In genomic region chr9:110626109-110626829, GRCh38 we compare ENCODE assay signal across 1 cellular context.
TF ChIP-seq lines count a peak whose summit lies in the region.

No MANE protein-coding gene starts in this region.

TF ChIP-seq in GM23338, 12 proteins besides CTCF, POLR2A, EP300 and RAD21 (continued from another document):
- TF ChIP-seq, protein P1, sequence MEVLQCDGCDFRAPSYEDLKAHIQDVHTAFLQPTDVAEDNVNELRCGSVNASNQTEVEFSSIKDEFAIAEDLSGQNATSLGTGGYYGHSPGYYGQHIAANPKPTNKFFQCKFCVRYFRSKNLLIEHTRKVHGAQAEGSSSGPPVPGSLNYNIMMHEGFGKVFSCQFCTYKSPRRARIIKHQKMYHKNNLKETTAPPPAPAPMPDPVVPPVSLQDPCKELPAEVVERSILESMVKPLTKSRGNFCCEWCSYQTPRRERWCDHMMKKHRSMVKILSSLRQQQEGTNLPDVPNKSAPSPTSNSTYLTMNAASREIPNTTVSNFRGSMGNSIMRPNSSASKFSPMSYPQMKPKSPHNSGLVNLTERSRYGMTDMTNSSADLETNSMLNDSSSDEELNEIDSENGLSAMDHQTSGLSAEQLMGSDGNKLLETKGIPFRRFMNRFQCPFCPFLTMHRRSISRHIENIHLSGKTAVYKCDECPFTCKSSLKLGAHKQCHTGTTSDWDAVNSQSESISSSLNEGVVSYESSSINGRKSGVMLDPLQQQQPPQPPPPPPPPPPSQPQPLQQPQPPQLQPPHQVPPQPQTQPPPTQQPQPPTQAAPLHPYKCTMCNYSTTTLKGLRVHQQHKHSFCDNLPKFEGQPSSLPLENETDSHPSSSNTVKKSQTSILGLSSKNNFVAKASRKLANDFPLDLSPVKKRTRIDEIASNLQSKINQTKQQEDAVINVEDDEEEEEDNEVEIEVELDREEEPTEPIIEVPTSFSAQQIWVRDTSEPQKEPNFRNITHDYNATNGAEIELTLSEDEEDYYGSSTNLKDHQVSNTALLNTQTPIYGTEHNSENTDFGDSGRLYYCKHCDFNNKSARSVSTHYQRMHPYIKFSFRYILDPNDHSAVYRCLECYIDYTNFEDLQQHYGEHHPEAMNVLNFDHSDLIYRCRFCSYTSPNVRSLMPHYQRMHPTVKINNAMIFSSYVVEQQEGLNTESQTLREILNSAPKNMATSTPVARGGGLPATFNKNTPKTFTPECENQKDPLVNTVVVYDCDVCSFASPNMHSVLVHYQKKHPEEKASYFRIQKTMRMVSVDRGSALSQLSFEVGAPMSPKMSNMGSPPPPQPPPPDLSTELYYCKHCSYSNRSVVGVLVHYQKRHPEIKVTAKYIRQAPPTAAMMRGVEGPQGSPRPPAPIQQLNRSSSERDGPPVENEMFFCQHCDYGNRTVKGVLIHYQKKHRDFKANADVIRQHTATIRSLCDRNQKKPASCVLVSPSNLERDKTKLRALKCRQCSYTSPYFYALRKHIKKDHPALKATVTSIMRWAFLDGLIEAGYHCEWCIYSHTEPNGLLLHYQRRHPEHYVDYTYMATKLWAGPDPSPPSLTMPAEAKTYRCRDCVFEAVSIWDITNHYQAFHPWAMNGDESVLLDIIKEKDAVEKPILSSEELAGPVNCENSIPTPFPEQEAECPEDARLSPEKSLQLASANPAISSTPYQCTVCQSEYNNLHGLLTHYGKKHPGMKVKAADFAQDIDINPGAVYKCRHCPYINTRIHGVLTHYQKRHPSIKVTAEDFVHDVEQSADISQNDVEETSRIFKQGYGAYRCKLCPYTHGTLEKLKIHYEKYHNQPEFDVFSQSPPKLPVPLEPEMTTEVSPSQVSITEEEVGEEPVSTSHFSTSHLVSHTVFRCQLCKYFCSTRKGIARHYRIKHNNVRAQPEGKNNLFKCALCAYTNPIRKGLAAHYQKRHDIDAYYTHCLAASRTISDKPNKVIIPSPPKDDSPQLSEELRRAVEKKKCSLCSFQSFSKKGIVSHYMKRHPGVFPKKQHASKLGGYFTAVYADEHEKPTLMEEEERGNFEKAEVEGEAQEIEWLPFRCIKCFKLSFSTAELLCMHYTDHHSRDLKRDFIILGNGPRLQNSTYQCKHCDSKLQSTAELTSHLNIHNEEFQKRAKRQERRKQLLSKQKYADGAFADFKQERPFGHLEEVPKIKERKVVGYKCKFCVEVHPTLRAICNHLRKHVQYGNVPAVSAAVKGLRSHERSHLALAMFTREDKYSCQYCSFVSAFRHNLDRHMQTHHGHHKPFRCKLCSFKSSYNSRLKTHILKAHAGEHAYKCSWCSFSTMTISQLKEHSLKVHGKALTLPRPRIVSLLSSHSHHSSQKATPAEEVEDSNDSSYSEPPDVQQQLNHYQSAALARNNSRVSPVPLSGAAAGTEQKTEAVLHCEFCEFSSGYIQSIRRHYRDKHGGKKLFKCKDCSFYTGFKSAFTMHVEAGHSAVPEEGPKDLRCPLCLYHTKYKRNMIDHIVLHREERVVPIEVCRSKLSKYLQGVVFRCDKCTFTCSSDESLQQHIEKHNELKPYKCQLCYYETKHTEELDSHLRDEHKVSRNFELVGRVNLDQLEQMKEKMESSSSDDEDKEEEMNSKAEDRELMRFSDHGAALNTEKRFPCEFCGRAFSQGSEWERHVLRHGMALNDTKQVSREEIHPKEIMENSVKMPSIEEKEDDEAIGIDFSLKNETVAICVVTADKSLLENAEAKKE (CRISPR knock-in tag; IDR thresholded peaks at IDR 0.05), result no peak
- TF ChIP-seq ZNF331 (CRISPR knock-in tag; IDR thresholded peaks at IDR 0.05; ENCODE audit: low read depth), result no peak
- TF ChIP-seq JUNB (IDR thresholded peaks at IDR 0.05; ENCODE audit: unreplicated experiment), result no peak
